Comparison of ENCODE assay signal across 9 cellular contexts in genomic region chr16:89410794-89411309, GRCh38.
DNase-seq lines count a peak whose midpoint lies in the region; ATAC-seq, FAIRE-seq and TF ChIP-seq lines count a peak whose summit lies in the region.
"Had no signal": no experiment of that assay in that cellular context is flagged by ENCODE, and none has a peak within 500 bp of the region (broad histone marks: within the 10 kb centered on the region; RNA-seq: fewer than 3 reads in every experiment).

No MANE protein-coding gene starts in this region.

- H3K4me1 ChIP-seq in pancreas, result peaks cover 40 to 72% (median 63%) of the 10 kb centered on the region in 3 donors

- H3K4me3 Mint-ChIP-seq in activated B cell treated with CpG ODN at 0.5 μM for 24 hours, result peak overlapping the region; percentile 50

- no peak overlapping the region for H3K27ac Mint-ChIP-seq in activated B cell treated with CpG ODN at 0.5 μM for 24 hours

- H3K9me3 ChIP-seq in pancreas, result no peaks in the 10 kb centered on the region

- TF ChIP-seq CTCF in activated B cell treated with CpG ODN at 0.5 μM for 24 hours (IDR thresholded peaks at IDR 0.05), result no peak
- TF ChIP-seq CTCF in fibroblast of the aortic adventitia (IDR thresholded peaks at IDR 0.05; ENCODE audit: insufficient read depth, low read length), result peak; percentile 47
- TF ChIP-seq CTCF in pancreas (IDR thresholded peaks at IDR 0.05), result peak in 1 of 4 donors; percentile 28

- H3K4me1 Mint-ChIP-seq in activated B cell treated with CpG ODN at 0.5 μM for 24 hours, result peaks cover 76% of the 10 kb centered on the region

- peak overlapping the region; percentile 48 to 75 (median 62) for H3K27ac ChIP-seq in pancreas

- DNase-seq in activated CD4-positive, alpha-beta T cell treated with anti-CD3 and anti-CD28 coated beads for 48 hours, result peak; percentile 28
- no peak for DNase-seq in activated CD4-positive, alpha-beta T cell treated with anti-CD3 and anti-CD28 coated beads for 4 hours
- DNase-seq in activated B cell treated with CpG ODN at 0.5 μM for 24 hours, result no peak
- DNase-seq in fibroblast of the aortic adventitia (ENCODE audit: low read depth), result peak; percentile 94
- peak; percentile 81 to 96 (median 94) for DNase-seq in pancreas
- DNase-seq in GF-D8 (lab: John Stamatoyannopoulos, UW), result no peak

- peaks cover 23% of the 10 kb centered on the region for H3K36me3 Mint-ChIP-seq in activated B cell treated with CpG ODN at 0.5 μM for 24 hours (ENCODE audit: low read depth)

- intact Hi-C loops in activated B cell treated with CpG ODN at 0.5 μM for 24 hours (cut with micrococcal nuclease), result no loop called here
- intact Hi-C loops in pancreas (cut with DNase I), result no loop called here

- H3K27me3 Mint-ChIP-seq in activated B cell treated with CpG ODN at 0.5 μM for 24 hours, result no peaks in the 10 kb centered on the region

- H3K27me3 ChIP-seq in pancreas, result no peaks in the 10 kb centered on the region

- POLR2A ChIA-PET in activated B cell treated with CpG ODN at 0.5 μM for 24 hours (lab: Charles Lee), result interaction anchor here (0.6 to 1.1 kb wide), 4 partner anchors 12 to 109 kb away, joined by 3 to 7 read pairs (median 6); no protein-coding TSS in a partner anchor

- no peaks in the 10 kb centered on the region for H3K9me3 Mint-ChIP-seq in activated B cell treated with CpG ODN at 0.5 μM for 24 hours

- H3K36me3 ChIP-seq in pancreas, result no peaks in the 10 kb centered on the region

- 0 to 7% methylated on average over 8 to 11 of the region's 11 CpGs for WGBS in pancreas, 2 donors

- CTCF ChIA-PET in activated B cell treated with CpG ODN at 0.5 μM for 24 hours (lab: Charles Lee), result interaction anchor here (1.0 kb wide), 1 partner anchor 12 kb away, joined by 3 read pairs; no protein-coding TSS in a partner anchor

- no peak for ATAC-seq in activated B cell treated with CpG ODN at 0.5 μM for 24 hours (ENCODE audit: low read depth)
- peak; percentile 90 to 93 (median 93) for ATAC-seq in pancreas
- ATAC-seq in GM18873 (IDR thresholded peaks at IDR 0.05; ENCODE audit: low FRiP score, unreplicated experiment), result no peak
- no peak for ATAC-seq in HG02981 (IDR thresholded peaks at IDR 0.05; ENCODE audit: unreplicated experiment)

- H3K4me3 ChIP-seq in fibroblast of the aortic adventitia (ENCODE audit: low read depth, low read length) (peak overlapping the region; percentile 5), pancreas (no peak overlapping the region)

- FAIRE-seq in pancreas (lab: Jason Lieb, UNC), result no peak
- FAIRE-seq: G401.6 had no signal

Comparison
In these comparisons a context has a peak if more than half of its experiments do, and no peak if none do; other contexts are left out.
1. DNase-seq: peak in activated CD4-positive, alpha-beta T cell treated with anti-CD3 and anti-CD28 coated beads for 48 hours (single experiment), fibroblast of the aortic adventitia (single experiment) and pancreas (6 of 6); none in activated CD4-positive, alpha-beta T cell treated with anti-CD3 and anti-CD28 coated beads for 4 hours (0 of 2), activated B cell treated with CpG ODN at 0.5 μM for 24 hours (single experiment) and GF-D8 (single experiment).
2. ATAC-seq: peak in pancreas (4 of 4); none in activated B cell treated with CpG ODN at 0.5 μM for 24 hours (single experiment), GM18873 (single experiment) and HG02981 (single experiment).